ENCODE assay signal across 18 cellular contexts in the genomic region with DNA sequence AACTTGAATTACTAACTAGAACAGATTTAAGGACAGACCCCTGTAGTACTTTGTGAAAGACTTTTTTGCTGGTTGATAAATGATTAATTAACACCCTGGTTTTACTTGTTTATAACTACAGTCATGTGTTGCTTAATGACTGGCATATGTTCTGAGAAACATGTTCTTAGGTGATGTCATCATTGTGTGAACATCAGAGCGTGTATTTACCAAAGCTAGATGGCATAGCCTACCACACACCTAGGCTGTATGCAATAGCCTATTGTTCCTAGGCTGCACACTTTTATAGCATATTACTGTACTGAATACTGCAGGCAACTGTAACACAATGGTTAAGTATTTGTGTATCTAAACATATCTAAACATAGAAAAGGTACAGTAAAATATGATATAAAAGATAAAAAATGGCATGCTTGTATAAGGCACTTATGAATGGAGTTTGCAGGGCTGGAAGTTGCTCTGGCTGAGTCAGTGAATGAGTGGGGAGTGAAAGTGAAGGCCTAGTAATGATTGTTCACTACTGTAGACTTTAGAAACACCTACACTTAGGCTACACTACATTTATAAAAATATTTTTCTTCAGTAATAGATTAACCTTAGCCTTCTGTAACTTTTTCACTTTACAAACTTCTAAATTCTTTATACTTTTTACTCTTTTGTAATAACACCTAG.
DNase-seq lines count a peak whose midpoint lies in the region; ATAC-seq and TF ChIP-seq lines count a peak whose summit lies in the region.
"Had no signal": no experiment of that assay in that cellular context is flagged by ENCODE, and none has a peak within 500 bp of the region (broad histone marks: within the 10 kb centered on the region; RNA-seq: fewer than 3 reads in every experiment).

No MANE protein-coding gene starts in this region.

- peak; percentile 79 for ATAC-seq in activated CD4-positive, CD25-positive, alpha-beta regulatory T cell treated with anti-CD3 and anti-CD28 coated beads, Interleukin-2, amount 50 U/mL, for 24 hours
- no peak for ATAC-seq in HG03442 (IDR thresholded peaks at IDR 0.05; ENCODE audit: unreplicated experiment)
- ATAC-seq: HCT116 had no signal

- no peak overlapping the region for H2AFZ ChIP-seq in GM23248

- no peak for TF ChIP-seq POLR2A in Peyer's patch (IDR thresholded peaks at IDR 0.05)

- no peak for DNase-seq in activated CD4-positive, CD25-positive, alpha-beta regulatory T cell treated with anti-CD3 and anti-CD28 coated beads, Interleukin-2, amount 50 U/mL, for 72 hours
- DNase-seq in GM23248 (peak; percentile 21), amniotic epithelial cell (ENCODE audit: low read depth) (peak; percentile 34), left kidney (ENCODE audit: low read depth, low spot score) (peak; percentile 19), Peyer's patch (no peak), KG1 (lab: John Stamatoyannopoulos, UW) (no peak)
- DNase-seq: activated B cell treated with CpG ODN at 0.5 μM for 24 hours; CD8-positive, alpha-beta memory T cell; effector CD4-positive, alpha-beta T cell; GDM1; KBM-7; NCI-H1436; nephron progenitor cell; substantia nigra had no signal

- H3K4me3 ChIP-seq in GM23248, result no peak overlapping the region
- H3K4me3 ChIP-seq in Peyer's patch, result no peak overlapping the region
- H3K4me3 ChIP-seq: lung had no signal

- H3K27ac ChIP-seq in GM23248, result no peak overlapping the region
- H3K27ac ChIP-seq in Peyer's patch, result no peak overlapping the region

- H3K9me2 ChIP-seq in GM23248 (ENCODE audit: insufficient read depth), result no peaks in the 10 kb centered on the region

- no peaks in the 10 kb centered on the region; the same call in 1 of the 2 replicates for H3K27me3 ChIP-seq in GM23248 (replicated peaks; ENCODE audit: insufficient read depth)
- no peaks in the 10 kb centered on the region for H3K27me3 ChIP-seq in Peyer's patch

- no peaks in the 10 kb centered on the region for H3K36me3 ChIP-seq in GM23248 (ENCODE audit: low read depth)
- no peaks in the 10 kb centered on the region for H3K36me3 ChIP-seq in Peyer's patch

- in situ Hi-C loops in GM23248 (cut with MboI), result no loop called here

- H3K4me1 ChIP-seq in GM23248 (ENCODE audit: insufficient read depth) (no peaks in the 10 kb centered on the region), Peyer's patch (no peaks in the 10 kb centered on the region)

- H3F3A ChIP-seq in GM23248 (ENCODE audit: insufficient read depth), result no peaks in the 10 kb centered on the region

- 57 to 59% methylated on average over 1 of the region's 1 CpG for WGBS in GM23248 (ENCODE audit: low coverage in 1 of 2, low lambda C conversion rate in 2 of 2, missing lambda C conversion rate in 2 of 2), 2 experiments

- no peaks in the 10 kb centered on the region for H3K79me2 ChIP-seq in GM23248 (ENCODE audit: insufficient read depth)

- H3K9me3 ChIP-seq in GM23248 (ENCODE audit: low read depth) (no peaks in the 10 kb centered on the region), Peyer's patch (no peaks in the 10 kb centered on the region)

- H3K4me2 ChIP-seq in GM23248 (ENCODE audit: unreplicated experiment), result no peak overlapping the region

- no peak for TF ChIP-seq CTCF in Peyer's patch (IDR thresholded peaks at IDR 0.05)

- no peaks in the 10 kb centered on the region for H4K20me1 ChIP-seq in GM23248 (ENCODE audit: insufficient read depth)

- no peak overlapping the region for H3K9ac ChIP-seq in GM23248

Comparison
In these comparisons a context has a peak if more than half of its experiments do, and no peak if none do; other contexts are left out.
1. DNase-seq: peak in GM23248 (single experiment), amniotic epithelial cell (single experiment) and left kidney (single experiment); none in activated CD4-positive, CD25-positive, alpha-beta regulatory T cell treated with anti-CD3 and anti-CD28 coated beads, Interleukin-2, amount 50 U/mL, for 72 hours (single experiment), Peyer's patch (0 of 3) and KG1 (single experiment).